ENCODE assay signal across 9 cellular contexts in the genomic region with DNA sequence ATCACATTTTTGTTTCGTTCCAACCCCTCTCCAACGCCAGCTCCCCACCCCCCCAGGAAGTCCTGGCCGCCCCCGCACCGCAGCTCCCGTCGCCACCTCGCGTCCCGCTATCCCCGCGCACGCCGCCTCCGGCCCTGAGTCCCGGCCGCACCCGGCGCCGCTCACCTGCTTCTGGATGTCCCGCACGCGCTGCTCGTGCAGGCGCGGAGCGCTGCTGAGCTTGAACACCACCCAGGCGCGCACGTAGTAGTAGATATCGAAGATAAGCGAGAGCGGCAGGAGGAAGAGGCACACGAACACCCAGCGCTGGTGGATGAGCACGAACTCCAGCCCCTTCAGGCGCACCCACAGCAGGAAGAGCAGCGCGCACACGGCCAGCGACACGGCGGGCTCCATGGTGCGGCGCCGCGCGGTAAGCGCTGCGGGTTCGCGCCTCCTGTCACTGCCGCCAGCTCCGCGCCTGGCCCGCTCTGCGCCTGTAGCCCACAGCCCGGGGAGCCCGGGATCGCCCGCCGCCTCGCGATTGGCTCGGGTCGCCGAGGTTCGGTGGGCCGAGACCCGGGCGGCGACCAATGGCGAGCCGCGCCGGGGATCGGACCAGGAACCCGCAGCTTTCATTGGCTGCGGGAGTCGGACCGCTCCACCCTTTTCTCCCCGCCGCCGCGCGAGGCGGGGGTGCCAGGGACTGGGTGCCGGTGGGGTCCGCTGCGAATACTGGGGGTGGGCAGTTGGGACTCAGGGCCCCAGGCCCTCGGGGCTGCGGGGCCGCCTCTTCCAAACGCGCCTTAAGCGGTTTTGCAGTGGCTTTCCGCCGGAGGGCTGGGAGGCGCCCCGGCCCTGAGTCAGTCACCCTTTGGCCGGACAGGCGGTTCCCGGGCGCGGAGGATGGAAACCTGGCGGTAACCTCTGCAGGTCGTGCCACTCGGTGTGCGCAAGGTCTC. TPM values are rescaled to one million over a fixed set of nuclear protein-coding genes. Genes with fewer than 3 reads are reported as not detected.
A peak's percentile ranks its signal among the peaks of the same experiment; 100 is the strongest.
DNase-seq lines count a peak whose midpoint lies in the region; ATAC-seq, FAIRE-seq and TF ChIP-seq lines count a peak whose summit lies in the region.
"Had no signal": no experiment of that assay in that cellular context is flagged by ENCODE, and none has a peak within 500 bp of the region (broad histone marks: within the 10 kb centered on the region; RNA-seq: fewer than 3 reads in every experiment).

A gene with protein sequence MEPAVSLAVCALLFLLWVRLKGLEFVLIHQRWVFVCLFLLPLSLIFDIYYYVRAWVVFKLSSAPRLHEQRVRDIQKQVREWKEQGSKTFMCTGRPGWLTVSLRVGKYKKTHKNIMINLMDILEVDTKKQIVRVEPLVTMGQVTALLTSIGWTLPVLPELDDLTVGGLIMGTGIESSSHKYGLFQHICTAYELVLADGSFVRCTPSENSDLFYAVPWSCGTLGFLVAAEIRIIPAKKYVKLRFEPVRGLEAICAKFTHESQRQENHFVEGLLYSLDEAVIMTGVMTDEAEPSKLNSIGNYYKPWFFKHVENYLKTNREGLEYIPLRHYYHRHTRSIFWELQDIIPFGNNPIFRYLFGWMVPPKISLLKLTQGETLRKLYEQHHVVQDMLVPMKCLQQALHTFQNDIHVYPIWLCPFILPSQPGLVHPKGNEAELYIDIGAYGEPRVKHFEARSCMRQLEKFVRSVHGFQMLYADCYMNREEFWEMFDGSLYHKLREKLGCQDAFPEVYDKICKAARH (minus strand): TSS at position 472 of the 941 bp plus-strand sequence. CDS start 76 bp downstream, at position 396.

- under 1% methylated on average over 30 of the region's 109 CpGs for WGBS in HepG2 (ENCODE audit: low lambda C conversion rate)

- POLR2A ChIA-PET in HepG2 (lab: Yijun Ruan, JAX) = interaction anchor here (0.6 to 11.2 kb wide), 19 partner anchors 12 to 805 kb away, joined by 3 to 364 read pairs (median 7); no protein-coding TSS in a partner anchor

- no peaks in the 10 kb centered on the region for H3K9me3 ChIP-seq in HepG2 (ENCODE audit: low read length)

- CTCF ChIA-PET in HepG2 (lab: Yijun Ruan, JAX; ENCODE audit: low intra/inter-chr PET ratio, low total read pairs) = no interaction called here

- peak within 1 kb of the TSS; percentile 93 to 99 (median 98) for H3K4me3 ChIP-seq in HepG2 (replicated peaks in 1 of 3; ENCODE audit: insufficient read depth in 1 of 3, low read depth in 2 of 3, low read length in 3 of 3)

- H3K79me2 ChIP-seq in HepG2 (ENCODE audit: insufficient read depth, low read length) = peaks cover 57% of the 10 kb centered on the region

- ATAC-seq in GM19025 (IDR thresholded peaks at IDR 0.05; ENCODE audit: low read depth, unreplicated experiment) = peak; percentile 94
- ATAC-seq in HG03280 (IDR thresholded peaks at IDR 0.05; ENCODE audit: unreplicated experiment) = peak; percentile 95
- ATAC-seq in HepG2 = peak; percentile 81

- FAIRE-seq in HepG2 (lab: Jason Lieb, UNC) = no peak
- FAIRE-seq: endometrium had no signal

- H3K4me1 ChIP-seq in HepG2 (ENCODE audit: insufficient read depth, low read length) = peaks cover 73% of the 10 kb centered on the region

- TF ChIP-seq EP300 in HepG2 (IDR thresholded peaks at IDR 0.05; ENCODE audit: low read depth in 2 of 2, low read length in 2 of 2) (peak; percentile 38 to 65; a peak in 1 of 4 replicates), HepG2 (CRISPR knock-in tag; IDR thresholded peaks at IDR 0.05; ENCODE audit: borderline replicate concordance) (no peak)

- no peak within 1 kb of the TSS for H2AFZ ChIP-seq in HepG2 (ENCODE audit: low read length)

- peak; percentile 17 for TF ChIP-seq RAD21 in HepG2 (CRISPR knock-in tag; IDR thresholded peaks at IDR 0.05)

- H3K27ac ChIP-seq in HepG2 (ENCODE audit: extremely low read length, insufficient read depth, low read length) = peak within 1 kb of the TSS; percentile 99

- TF ChIP-seq POLR2A in HepG2 (IDR thresholded peaks at IDR 0.05; ENCODE audit: insufficient read depth in 1 of 2, low read depth in 2 of 2, low read length in 2 of 2) = peak; percentile 94 to 99

- DNase-seq in AG20443 (ENCODE audit: low spot score) = peak; percentile 99
- DNase-seq in NCI-H510A treated with DMSO at 0.1 percent for 48 hours (lab: John Stamatoyannopoulos, UW) = peak; percentile 79
- DNase-seq in activated CD4-positive, alpha-beta T cell treated with anti-CD3 and anti-CD28 coated beads, Interleukin-2, amount 50 U/mL, for 1 hour = peak; percentile 55
- DNase-seq in dermis blood vessel endothelial cell = peak; percentile 88
- DNase-seq in HepG2 (ENCODE audit: low spot score) = peak; percentile 77
- DNase-seq in stimulated activated CD4-positive, alpha-beta T cell treated with anti-CD3 and anti-CD28 coated beads, Interleukin-4, amount 100 ng/mL, for 24 hours = peak; percentile 74

- H3K9ac ChIP-seq in HepG2 (ENCODE audit: insufficient read depth, low read depth, low read length) = peak within 1 kb of the TSS; percentile 98

- in situ Hi-C loops in HepG2 (cut with HindIII; ENCODE audit: extremely low pct_ligation_motif_present, low pct_unique_long_range_greater_than_20kb) = no loop called here

- no TSS peak for BruUV-seq in HepG2 (replicated peaks; lab: Mats Ljungman, UMichigan)

- no peak for TF ChIP-seq CTCF in HepG2 (CRISPR knock-in tag; IDR thresholded peaks at IDR 0.05)

- H3K36me3 ChIP-seq in HepG2 (replicated peaks in 1 of 2; ENCODE audit: control insufficient read depth in 1 of 2, insufficient read depth in 2 of 2, low read length in 2 of 2) = peaks cover 7 to 37% of the 10 kb centered on the region in 2 experiments

- H4K20me1 ChIP-seq in HepG2 (ENCODE audit: insufficient read depth, low read length) = peaks cover 45% of the 10 kb centered on the region

- intact Hi-C loops in HepG2 (cut with micrococcal nuclease; ENCODE audit: unreplicated experiment) = loop anchor here (5.0 kb wide), 1 partner anchor 40 kb away; no protein-coding TSS in a partner anchor

- no peaks in the 10 kb centered on the region; a peak in 1 of 5 replicates for H3K27me3 ChIP-seq in HepG2 (ENCODE audit: control insufficient read depth in 1 of 2, insufficient read depth in 2 of 2, low read length in 2 of 2)

- H3K4me2 ChIP-seq in HepG2 (ENCODE audit: low read depth, low read length) = peak within 1 kb of the TSS; percentile 100

TF ChIP-seq in HepG2, 621 proteins besides CTCF, POLR2A, EP300 and RAD21 (continues in another document):
- TF ChIP-seq STAT5B (CRISPR knock-in tag; IDR thresholded peaks at IDR 0.05) (no peak), ATAD3A (CRISPR knock-in tag; IDR thresholded peaks at IDR 0.05) (no peak), BCL3 (CRISPR knock-in tag; IDR thresholded peaks at IDR 0.05) (peak; percentile 80), CEBPG (CRISPR knock-in tag; IDR thresholded peaks at IDR 0.05) (no peak), PHF21A (CRISPR knock-in tag; IDR thresholded peaks at IDR 0.05) (peak; percentile 78), MYNN (CRISPR knock-in tag; IDR thresholded peaks at IDR 0.05; ENCODE audit: low read depth) (no peak), SOX13 (IDR thresholded peaks at IDR 0.05) (no peak), SOX13 (CRISPR knock-in tag; conservative IDR thresholded peaks at IDR 0.05 in 1 of 2, IDR thresholded peaks at IDR 0.05 in 1 of 2) (peak in 1 of 2 experiments; percentile 7; a peak in 1 of 4 replicates), MTF1 (CRISPR knock-in tag; IDR thresholded peaks at IDR 0.05) (no peak)

RNA-seq across cellular contexts. Expression of the gene that starts here (rescaled TPM):
- total RNA-seq in dermis blood vessel endothelial cell = 82.2 and 213 TPM in 2 replicates
- 250 and 448 TPM in 2 replicates for total RNA-seq in HepG2 (2016; rRNA removed; fragmentation: Illumina TruSeq; extraction: Trizol)
- total RNA-seq in HepG2 (2016; cell fraction: cytosol; rRNA removed; fragmentation: Illumina TruSeq; extraction: Trizol; ENCODE audit: low read depth) = 49.9 and 51.0 TPM in 2 replicates
- 228 and 439 TPM in 2 replicates for total RNA-seq in HepG2 (2016; cell fraction: insoluble cytoplasmic fraction; rRNA removed; fragmentation: Illumina TruSeq; extraction: Trizol)
- total RNA-seq in HepG2 (2016; cell fraction: membrane; rRNA removed; fragmentation: Illumina TruSeq; extraction: Trizol) = 153 and 157 TPM in 2 replicates
- total RNA-seq in HepG2 (2016; cell fraction: nucleus; rRNA removed; fragmentation: Illumina TruSeq; extraction: Trizol) = 410 and 468 TPM in 2 replicates
- polyA plus RNA-seq in HepG2 (2011; rRNA removed) = 374 and 484 TPM in 2 replicates
- polyA plus RNA-seq in HepG2 (2011; cell fraction: cytosol; rRNA removed) = 348 and 453 TPM in 2 replicates
- 376 and 486 TPM in 2 replicates for polyA plus RNA-seq in HepG2 (2011; cell fraction: nucleus; rRNA removed)
- polyA plus RNA-seq in HepG2 (2012) = 453 and 672 TPM in 2 replicates
- 36.9 and 39.3 TPM in 2 replicates for polyA plus RNA-seq in HepG2 (2016; cell fraction: cytosol; fragmentation: Illumina TruSeq; extraction: Trizol; ENCODE audit: low read depth)
- 202 and 215 TPM in 2 replicates for polyA plus RNA-seq in HepG2 (2016; cell fraction: insoluble cytoplasmic fraction; fragmentation: Illumina TruSeq; extraction: Trizol; ENCODE audit: low read depth)
- polyA plus RNA-seq in HepG2 (2016; cell fraction: membrane; fragmentation: Illumina TruSeq; extraction: Trizol; ENCODE audit: low read depth) = 86.7 and 89.8 TPM in 2 replicates
- 516 and 527 TPM in 2 replicates for polyA plus RNA-seq in HepG2 (2016; cell fraction: nucleus; fragmentation: Illumina TruSeq; extraction: Trizol; ENCODE audit: insufficient read depth, low read depth)
- polyA minus RNA-seq in HepG2 (2011; rRNA and poly(A)+ RNA removed; ENCODE audit: low replicate concordance) = 777 and 2,246 TPM in 2 replicates
- polyA minus RNA-seq in HepG2 (2011; cell fraction: cytosol; rRNA and poly(A)+ RNA removed) = 316 and 502 TPM in 2 replicates
- polyA minus RNA-seq in HepG2 (2011; cell fraction: nucleus; rRNA and poly(A)+ RNA removed) = 197 and 218 TPM in 2 replicates

Comparison
In these comparisons a context has a peak if more than half of its experiments do, and no peak if none do; other contexts are left out.
1. Peak in every context shown above with its lines: DNase-seq, ATAC-seq, H3K4me3 ChIP-seq and H3K27ac ChIP-seq.